ENCODE assay signal across 8 cellular contexts in genomic region chr21:34886554-34887385, GRCh38.
DNase-seq lines count a peak whose midpoint lies in the region; ATAC-seq, FAIRE-seq and TF ChIP-seq lines count a peak whose summit lies in the region.

No MANE protein-coding gene starts in this region.

- no peak for FAIRE-seq in keratinocyte (lab: Jason Lieb, UNC)

- in situ Hi-C loops in astrocyte of the spinal cord (cut with HindIII; ENCODE audit: low sequenced_read_pairs) = no loop called here

- peaks cover 10% of the 10 kb centered on the region for H4K20me1 ChIP-seq in keratinocyte (ENCODE audit: control insufficient read depth, extremely low read depth, insufficient read depth, low read length)

- peaks cover 15% of the 10 kb centered on the region for H3K4me1 ChIP-seq in keratinocyte (ENCODE audit: control insufficient read depth, extremely low read depth, insufficient read depth, low read length)

- no peak overlapping the region for H2AFZ ChIP-seq in keratinocyte (ENCODE audit: control insufficient read depth, low read length)

- H3K9me1 ChIP-seq in keratinocyte (ENCODE audit: control insufficient read depth, extremely low read depth, insufficient read depth, low read length) = no peaks in the 10 kb centered on the region

- TF ChIP-seq CTCF in astrocyte of the spinal cord (IDR thresholded peaks at IDR 0.05; ENCODE audit: low read depth, low read length) (no peak), keratinocyte (optimal IDR thresholded peaks at IDR 0.05 in 1 of 3, IDR thresholded peaks at IDR 0.05 in 1 of 3, conservative IDR thresholded peaks at IDR 0.05 in 1 of 3; ENCODE audit: extremely low read depth in 1 of 3, insufficient read depth in 2 of 3, low read length in 3 of 3) (no peak)

- no peaks in the 10 kb centered on the region for H3K27me3 ChIP-seq in keratinocyte (ENCODE audit: control insufficient read depth, extremely low read depth, insufficient read depth, low read length)

- DNase-seq in ELR (ENCODE audit: low read depth) (peak; percentile 52), NCI-H526 treated with DMSO at 0.1 percent for 48 hours (lab: John Stamatoyannopoulos, UW) (peak; percentile 43), astrocyte of the spinal cord (ENCODE audit: low read depth, low spot score) (peak; percentile 39), keratinocyte (ENCODE audit: low read depth, low spot score) (no peak), cerebellar nuclear complex (lab: John Stamatoyannopoulos, UW) (no peak), DMS153 treated with DMSO at 0.1 percent for 48 hours (lab: John Stamatoyannopoulos, UW; ENCODE audit: unreplicated experiment) (no peak)
- peak; percentile 40 for DNase-seq in stimulated activated CD4-positive, alpha-beta T cell treated with anti-CD3 and anti-CD28 coated beads, Interleukin-4, amount 100 ng/mL, for 1 hour

- no peak for ATAC-seq in GM18511 (IDR thresholded peaks at IDR 0.05; ENCODE audit: unreplicated experiment)

- peaks cover 70% of the 10 kb centered on the region for H3K79me2 ChIP-seq in keratinocyte (ENCODE audit: control insufficient read depth, insufficient read depth, low read length)

- dilution Hi-C loops in keratinocyte (cut with MboI; ENCODE audit: extremely low pct_ligation_motif_present, low sequenced_read_pairs) = no loop called here

- H3K4me2 ChIP-seq in keratinocyte (ENCODE audit: control insufficient read depth, extremely low read depth, insufficient read depth, low read depth, low read length) = peak overlapping the region; percentile 77

- H3K4me3 ChIP-seq in astrocyte of the spinal cord (ENCODE audit: low read depth, low read length) = peak overlapping the region; percentile 73
- peak overlapping the region; percentile 85 to 96 (median 94) for H3K4me3 ChIP-seq in keratinocyte (ENCODE audit: control insufficient read depth in 2 of 3, extremely low read depth in 1 of 3, insufficient read depth in 2 of 3, low read depth in 1 of 3, low read length in 3 of 3)

- H3K27ac ChIP-seq in keratinocyte (ENCODE audit: control insufficient read depth, insufficient read depth, low read length) = peak overlapping the region; percentile 97

- peak overlapping the region; percentile 92 for H3K9ac ChIP-seq in keratinocyte (ENCODE audit: control insufficient read depth, extremely low read depth, insufficient read depth, low read length)

- H3K9me3 ChIP-seq in keratinocyte (ENCODE audit: control insufficient read depth, low read depth, low read length) = no peaks in the 10 kb centered on the region

- H3K36me3 ChIP-seq in keratinocyte (ENCODE audit: control insufficient read depth in 2 of 2, extremely low read depth in 1 of 2, insufficient read depth in 2 of 2, low read length in 2 of 2) = peaks cover 9 to 28% of the 10 kb centered on the region in 2 experiments

Comparison
In these comparisons a context has a peak if more than half of its experiments do, and no peak if none do; other contexts are left out.
1. DNase-seq: peak in ELR (single experiment), NCI-H526 treated with DMSO at 0.1 percent for 48 hours (single experiment), astrocyte of the spinal cord (single experiment) and stimulated activated CD4-positive, alpha-beta T cell treated with anti-CD3 and anti-CD28 coated beads, Interleukin-4, amount 100 ng/mL, for 1 hour (single experiment); none in keratinocyte (single experiment), cerebellar nuclear complex (0 of 2) and DMS153 treated with DMSO at 0.1 percent for 48 hours (single experiment).